ENCODE assay signal across 8 cellular contexts in genomic region chr5:172187118-172188032, GRCh38.
DNase-seq lines count a peak whose midpoint lies in the region; ATAC-seq and TF ChIP-seq lines count a peak whose summit lies in the region.

No MANE protein-coding gene starts in this region.

- H3K27me3 ChIP-seq in muscle layer of colon (ENCODE audit: control insufficient read depth in 1 of 2, insufficient read depth in 2 of 2, low read length in 2 of 2) = no peaks in the 10 kb centered on the region
- no peaks in the 10 kb centered on the region for H3K27me3 ChIP-seq in subcutaneous abdominal adipose tissue (ENCODE audit: control insufficient read depth in 5 of 5, insufficient read depth in 4 of 5, low read length in 5 of 5)

- DNase-seq in NCI-H82 (lab: John Stamatoyannopoulos, UW) (peak; percentile 43), NCI-H82 treated with DMSO at 0.1 percent for 48 hours (lab: John Stamatoyannopoulos, UW; ENCODE audit: unreplicated experiment) (no peak), NOMO-1 treated with dmso at 0.1 percent for 144 hours (lab: John Stamatoyannopoulos, UW; ENCODE audit: unreplicated experiment) (peak; percentile 63), epithelial cell of esophagus (ENCODE audit: low read depth) (peak; percentile 92)
- DNase-seq in activated CD8-positive, alpha-beta memory T cell treated with anti-CD3 and anti-CD28 coated beads, Interleukin-2, amount 50 U/mL, for 48 hours = peak; percentile 86

- H3K9ac ChIP-seq in muscle layer of colon (ENCODE audit: low read length) (peak overlapping the region; percentile 70), subcutaneous abdominal adipose tissue (ENCODE audit: low read length in 5 of 5) (peak overlapping the region; percentile 43 to 96 (median 95))

- TF ChIP-seq CTCF in epithelial cell of esophagus (IDR thresholded peaks at IDR 0.05; ENCODE audit: insufficient read depth, low read depth, low read length, missing control alignments) = no peak

- H3K36me3 ChIP-seq in muscle layer of colon (ENCODE audit: insufficient read depth, low read length) (no peaks in the 10 kb centered on the region), subcutaneous abdominal adipose tissue (ENCODE audit: control insufficient read depth in 5 of 5, insufficient read depth in 5 of 5, low read length in 5 of 5) (no peaks in the 10 kb centered on the region)

- H3K4me1 ChIP-seq in muscle layer of colon (ENCODE audit: insufficient read depth, low read length) (peaks cover 15% of the 10 kb centered on the region), subcutaneous abdominal adipose tissue (ENCODE audit: control insufficient read depth in 5 of 5, insufficient read depth in 5 of 5, low read length in 5 of 5) (peaks cover 0 to 46% (median 17%) of the 10 kb centered on the region in 5 donors)

- peak; percentile 14 for ATAC-seq in HG02981 (IDR thresholded peaks at IDR 0.05; ENCODE audit: unreplicated experiment)

- H3K4me3 ChIP-seq in epithelial cell of esophagus (ENCODE audit: low read length) (peak overlapping the region; percentile 64), muscle layer of colon (ENCODE audit: low read depth in 1 of 2, low read length in 2 of 2) (peak overlapping the region; percentile 87 to 94), subcutaneous abdominal adipose tissue (ENCODE audit: low read depth in 1 of 5, low read length in 5 of 5) (peak overlapping the region; percentile 76 to 94 (median 93))

- H3K27ac ChIP-seq in muscle layer of colon (ENCODE audit: low read depth, low read length) (peak overlapping the region; percentile 83), subcutaneous abdominal adipose tissue (ENCODE audit: low read depth, low read length) (peak overlapping the region; percentile 97)

- no peaks in the 10 kb centered on the region for H3K9me3 ChIP-seq in muscle layer of colon (ENCODE audit: low read length)
- H3K9me3 ChIP-seq in subcutaneous abdominal adipose tissue (ENCODE audit: control insufficient read depth in 5 of 5, low read length in 5 of 5) = no peaks in the 10 kb centered on the region
